1 cellular context compared by ENCODE assay signal in genomic region chr1:206050655-206051235, GRCh38.
TF ChIP-seq lines count a peak whose summit lies in the region.

No MANE protein-coding gene starts in this region.

TF ChIP-seq in SK-N-SH, 30 proteins besides CTCF, POLR2A, EP300 and RAD21:
- TF ChIP-seq IRF3 (IDR thresholded peaks at IDR 0.05; ENCODE audit: low read depth, low read length) (no peak), FOXJ3 (CRISPR knock-in tag; IDR thresholded peaks at IDR 0.05) (no peak), TEAD4 (IDR thresholded peaks at IDR 0.05; ENCODE audit: borderline replicate concordance, insufficient read depth) (no peak), GATA2 (CRISPR knock-in tag; IDR thresholded peaks at IDR 0.05) (no peak), TAF1 (IDR thresholded peaks at IDR 0.05; ENCODE audit: borderline replicate concordance, low read depth, low read length) (no peak), ZBTB33 (IDR thresholded peaks at IDR 0.05; ENCODE audit: borderline replicate concordance, low read depth) (no peak), MXI1 (IDR thresholded peaks at IDR 0.05; ENCODE audit: low read depth, low read length) (no peak), RXRA (IDR thresholded peaks at IDR 0.05; ENCODE audit: borderline replicate concordance, low read depth) (no peak), USF2 (IDR thresholded peaks at IDR 0.05; ENCODE audit: borderline replicate concordance, low read depth, low read length) (no peak), USF1 (IDR thresholded peaks at IDR 0.05; ENCODE audit: borderline replicate concordance, low read depth) (no peak), CHD2 (IDR thresholded peaks at IDR 0.05; ENCODE audit: low read length, partially characterized antibody) (no peak), PBX3 (IDR thresholded peaks at IDR 0.05) (no peak), REST (IDR thresholded peaks at IDR 0.05; ENCODE audit: low read depth, low read length) (no peak), POLR2AphosphoS5 (IDR thresholded peaks at IDR 0.05; ENCODE audit: low read depth, low read length) (no peak), NRF1 (IDR thresholded peaks at IDR 0.05; ENCODE audit: low read depth, low read length) (no peak), FOSL2 (IDR thresholded peaks at IDR 0.05; ENCODE audit: borderline replicate concordance, low read depth) (no peak), NFIC (IDR thresholded peaks at IDR 0.05; ENCODE audit: borderline replicate concordance) (no peak)
